ENCODE assay signal across 8 cellular contexts in the genomic region with DNA sequence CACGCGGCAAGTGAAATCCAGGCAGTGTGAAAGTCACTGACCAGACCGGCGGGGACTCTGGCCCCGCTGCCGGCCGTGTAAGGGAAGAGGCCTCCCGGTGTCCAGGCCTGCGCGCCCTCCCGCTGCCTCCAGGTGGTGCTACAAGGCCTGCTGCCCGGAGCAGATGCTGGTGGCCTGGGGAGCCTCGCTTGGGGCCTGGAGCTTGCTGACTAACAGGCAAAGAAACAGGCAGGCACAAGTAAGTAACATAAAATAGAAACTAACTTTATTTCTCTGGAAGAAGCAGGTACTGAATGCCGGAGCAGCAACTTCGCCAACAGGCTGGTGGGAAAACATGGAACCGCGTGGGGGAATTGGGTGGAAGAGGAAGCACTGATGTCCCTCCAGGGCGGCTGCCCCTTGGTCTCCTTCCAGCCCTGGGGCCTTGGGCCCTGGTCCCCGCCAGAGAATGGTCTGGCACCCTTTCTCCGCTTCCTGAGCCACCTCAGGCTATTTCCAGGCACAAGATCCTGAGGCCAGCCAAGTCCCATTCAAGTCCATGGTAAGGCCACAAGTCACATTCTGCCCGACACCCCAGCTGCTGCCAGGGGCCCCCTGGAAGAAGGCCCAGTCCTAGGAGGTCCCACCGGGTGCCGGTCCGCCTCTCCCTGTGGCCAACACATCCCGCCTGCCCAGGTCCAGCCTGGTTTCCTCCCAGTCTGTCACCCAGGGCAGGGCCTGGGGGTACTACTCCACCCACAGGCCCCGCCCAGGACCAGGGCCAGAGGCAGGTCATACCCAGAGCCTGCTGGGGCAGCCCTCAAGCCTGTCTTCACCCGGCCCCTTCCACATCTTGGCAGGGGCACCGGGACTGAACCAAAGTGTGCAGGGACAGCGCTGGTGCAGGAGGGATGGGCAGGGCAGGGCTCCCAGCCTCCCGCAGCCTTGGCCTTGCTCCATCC. TPM values are rescaled to one million over a fixed set of nuclear protein-coding genes. Genes with fewer than 3 reads are reported as not detected.
DNase-seq lines count a peak whose midpoint lies in the region; ATAC-seq, FAIRE-seq and TF ChIP-seq lines count a peak whose summit lies in the region.

No MANE protein-coding gene starts in this region.

- no peak overlapping the region for H3K4me3 ChIP-seq in retinal pigment epithelial cell (ENCODE audit: low read length)

- FAIRE-seq in urothelium cell line (lab: Jason Lieb, UNC): no peak

- DNase-seq in GM04504 (ENCODE audit: low read depth) (peak; percentile 75), T-helper 2 cell (peak in 4 of 5 experiments; percentile 29 to 65 (median 46)), amniotic epithelial cell (ENCODE audit: low read depth) (peak; percentile 82), left cardiac atrium (peak; percentile 93), retinal pigment epithelial cell (ENCODE audit: low read depth) (peak; percentile 40), urothelium cell line (ENCODE audit: low spot score) (peak; percentile 74)

- peaks cover 2% of the 10 kb centered on the region for H3K27me3 Mint-ChIP-seq in IgD-negative memory B cell

- no peaks in the 10 kb centered on the region for H3K9me3 Mint-ChIP-seq in IgD-negative memory B cell

- intact Hi-C loops in left cardiac atrium (cut with DNase I): loop anchor here (1.0 to 5.0 kb wide), 3 partner anchors 31 to 49 kb away; no protein-coding TSS in a partner anchor

- TF ChIP-seq CTCF in retinal pigment epithelial cell (conservative IDR thresholded peaks at IDR 0.05; ENCODE audit: low read depth, low read length): peak; percentile 96

- H3K4me3 Mint-ChIP-seq in IgD-negative memory B cell: no peak overlapping the region

- no peaks in the 10 kb centered on the region for H3K36me3 Mint-ChIP-seq in IgD-negative memory B cell

- ATAC-seq in left cardiac atrium (peak; percentile 94), GM21576 (IDR thresholded peaks at IDR 0.05; ENCODE audit: unreplicated experiment) (no peak)

- H3K27ac Mint-ChIP-seq in IgD-negative memory B cell: peak overlapping the region in 2 of 3 donors; percentile 53 to 86

- peaks cover 0 to 14% (median 11%) of the 10 kb centered on the region in 3 donors for H3K4me1 Mint-ChIP-seq in IgD-negative memory B cell

RNA-seq across cellular contexts. Expression of a gene that starts 45.0 kb away (rescaled TPM):
- polyA plus RNA-seq in IgD-negative memory B cell: 6.1 TPM
- 10 to 100 TPM; 47.6 to 50.4 TPM for total RNA-seq in left cardiac atrium

RNA-seq across cellular contexts. Expression of a gene that starts 51.7 kb away (rescaled TPM):
- 0.01 TPM for polyA plus RNA-seq in IgD-negative memory B cell
- not detected for total RNA-seq in left cardiac atrium

Comparison
In these comparisons a context has a peak if more than half of its experiments do, and no peak if none do; other contexts are left out.
1. DNase-seq: peak in every context shown above with its lines; median percentile 93 in left cardiac atrium; 82 in amniotic epithelial cell; 75 in GM04504; 74 in urothelium cell line; 46 in T-helper 2 cell; 40 in retinal pigment epithelial cell.